9 cellular contexts compared by ENCODE assay signal in genomic region chr10:113326160-113327111, GRCh38.
A peak's percentile ranks its signal among the peaks of the same experiment; 100 is the strongest.
DNase-seq lines count a peak whose midpoint lies in the region; ATAC-seq and TF ChIP-seq lines count a peak whose summit lies in the region.
"Had no signal": no experiment of that assay in that cellular context is flagged by ENCODE, and none has a peak within 500 bp of the region (broad histone marks: within the 10 kb centered on the region; RNA-seq: fewer than 3 reads in every experiment).

No MANE protein-coding gene starts in this region.

- H3K27me3 ChIP-seq in WERI-Rb-1 (ENCODE audit: insufficient read depth, low read depth, severe bottlenecking), result no peaks in the 10 kb centered on the region
- H3K27me3 ChIP-seq in heart right ventricle, result no peaks in the 10 kb centered on the region

- peak; percentile 92 for DNase-seq in DMS53 (lab: John Stamatoyannopoulos, UW)
- DNase-seq in WERI-Rb-1, result peak; percentile 85
- peak in 1 of 2 donors; percentile 46 for DNase-seq in heart right ventricle
- DNase-seq in stimulated activated CD4-positive, alpha-beta T cell treated with anti-CD3 and anti-CD28 coated beads, Interleukin-2, amount 100 ng/mL, for 48 hours, result peak; percentile 12 to 13
- no peak for DNase-seq in NCI-H187 (lab: John Stamatoyannopoulos, UW)
- no peak for DNase-seq in KBM-7

- 45 to 58% methylated on average over 5 of the region's 5 CpGs for WGBS in heart right ventricle, 2 donors

- intact Hi-C loops in heart right ventricle (cut with DNase I), result no loop called here

- TF ChIP-seq CTCF in WERI-Rb-1 (IDR thresholded peaks at IDR 0.05; ENCODE audit: low read depth, low read length), result peak; percentile 21; the same call in 1 of the 2 replicates
- TF ChIP-seq CTCF in heart right ventricle (IDR thresholded peaks at IDR 0.05), result no peak

- ATAC-seq in GM19463 (IDR thresholded peaks at IDR 0.05; ENCODE audit: unreplicated experiment), result peak; percentile 97
- peak; percentile 89 for ATAC-seq in HG03460 (IDR thresholded peaks at IDR 0.05; ENCODE audit: unreplicated experiment)
- ATAC-seq in heart right ventricle, result peak in 6 of 8 donors; percentile 37 to 74 (median 55)

- in situ Hi-C loops in KBM-7 (cut with MboI; ENCODE audit: low pct_unique_long_range_greater_than_20kb, low sequenced_read_pairs), result no loop called here

- H3K4me3 ChIP-seq in WERI-Rb-1 (ENCODE audit: low read depth, low read length) (no peak overlapping the region), heart right ventricle (no peak overlapping the region)
- H3K4me3 ChIP-seq: SK-N-MC had no signal

- H3K27ac ChIP-seq in WERI-Rb-1, result peak overlapping the region; percentile 80
- peak overlapping the region in 6 of 10 donors; percentile 17 to 73 (median 47) for H3K27ac ChIP-seq in heart right ventricle
- H3K27ac ChIP-seq: SK-N-MC had no signal

- H3K4me1 ChIP-seq in heart right ventricle, result peaks cover 0 to 40% (median 5%) of the 10 kb centered on the region in 9 donors

- H3K9me3 ChIP-seq in WERI-Rb-1 (ENCODE audit: severe bottlenecking) (peaks cover 3% of the 10 kb centered on the region), heart right ventricle (no peaks in the 10 kb centered on the region)

- no peaks in the 10 kb centered on the region for H3K36me3 ChIP-seq in WERI-Rb-1
- H3K36me3 ChIP-seq in heart right ventricle, result no peaks in the 10 kb centered on the region

Comparison
In these comparisons a context has a peak if more than half of its experiments do, and no peak if none do; other contexts are left out.
1. DNase-seq: peak in DMS53 (single experiment), WERI-Rb-1 (single experiment) and stimulated activated CD4-positive, alpha-beta T cell treated with anti-CD3 and anti-CD28 coated beads, Interleukin-2, amount 100 ng/mL, for 48 hours (2 of 2); none in NCI-H187 (0 of 2) and KBM-7 (single experiment).
2. Peak in every context shown above with its lines, with median percentiles within 50 percentile points of each other: ATAC-seq.